8 cellular contexts compared by ENCODE assay signal in the genomic region with DNA sequence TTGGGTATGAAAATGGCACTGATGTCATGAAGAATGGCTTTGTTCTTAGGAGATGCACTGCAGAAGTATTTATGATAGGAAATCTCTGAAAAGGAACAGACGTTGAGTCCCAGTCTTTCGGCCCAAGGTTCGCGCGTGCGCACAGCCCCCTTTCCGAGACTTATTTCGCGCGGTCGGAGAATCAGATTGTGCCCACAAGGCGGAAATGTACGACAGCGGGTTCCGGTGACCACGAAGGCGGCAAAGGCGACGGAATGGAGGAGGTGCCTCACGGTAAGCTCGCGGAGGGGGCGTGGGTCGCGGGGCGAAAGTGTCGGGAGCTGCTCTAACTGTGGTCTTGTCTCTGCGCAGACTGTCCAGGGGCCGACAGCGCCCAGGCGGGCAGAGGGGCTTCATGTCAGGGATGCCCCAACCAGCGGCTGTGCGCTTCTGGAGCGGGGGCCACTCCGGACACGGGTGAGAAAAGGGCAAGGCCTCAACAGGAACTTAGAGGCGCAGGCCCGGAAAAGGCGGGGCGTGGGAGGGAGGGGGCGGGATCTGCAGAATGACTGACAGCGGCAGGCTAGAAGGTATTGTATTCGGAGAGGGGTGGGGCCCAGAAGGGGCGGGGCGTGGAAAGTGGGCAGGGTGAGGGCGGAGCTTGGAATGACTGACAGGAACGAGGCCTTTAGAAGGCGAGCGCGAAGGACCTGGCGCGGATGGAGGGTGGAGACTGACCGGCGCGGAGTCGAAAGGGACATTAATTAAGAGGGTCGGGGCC. TPM values are rescaled to one million over a fixed set of nuclear protein-coding genes. Genes with fewer than 3 reads are reported as not detected.
A peak's percentile ranks its signal among the peaks of the same experiment; 100 is the strongest.
DNase-seq lines count a peak whose midpoint lies in the region; ATAC-seq and TF ChIP-seq lines count a peak whose summit lies in the region.

A gene (plus strand): TSS at position 233 of the 760 bp plus-strand sequence. CDS start 22 bp downstream, at position 255.

- POLR2A ChIA-PET in AG04449 (lab: Yijun Ruan, JAX) (interaction anchor here (0.7 to 0.9 kb wide), 4 partner anchors 26 to 229 kb away, joined by 3 read pairs; no protein-coding TSS in a partner anchor), activated B cell treated with CpG ODN at 0.5 μM for 24 hours (lab: Charles Lee) (interaction anchor here (0.6 to 3.6 kb wide), 37 partner anchors 10 to 1653 kb away, joined by 3 to 67 read pairs (median 6); a partner anchor contains a TSS)

- H3K4me3 ChIP-seq in AG04449 (ENCODE audit: low read depth, low read length) (peak within 1 kb of the TSS; percentile 82), spleen (peak within 1 kb of the TSS; percentile 40 to 74 (median 53))

- H3K9me3 ChIP-seq in spleen = no peaks in the 10 kb centered on the region

- H3K36me3 ChIP-seq in spleen = peaks cover 0 to 39% (median 17%) of the 10 kb centered on the region in 6 donors

- DNase-seq in AG04449 (ENCODE audit: low read depth, low spot score) (peak; percentile 89), NCI-H226 (peak; percentile 94), activated B cell treated with CpG ODN at 0.5 μM for 24 hours (peak; percentile 98), caudate nucleus (lab: John Stamatoyannopoulos, UW) (peak; percentile 94 to 100 (median 99)), immature natural killer cell (peak; percentile 98 to 99 (median 99)), spleen (peak; percentile 99)

- CTCF ChIA-PET in AG04449 (lab: Yijun Ruan, JAX) = interaction anchor here (0.7 to 3.2 kb wide), 7 partner anchors 15 to 231 kb away, joined by 3 to 25 read pairs (median 3); no protein-coding TSS in a partner anchor
- CTCF ChIA-PET in activated B cell treated with CpG ODN at 0.5 μM for 24 hours (lab: Charles Lee) = interaction anchor here (0.7 to 1.8 kb wide), 7 partner anchors 9 to 486 kb away, joined by 3 to 18 read pairs (median 4); a partner anchor contains a TSS

- peak within 1 kb of the TSS; percentile 99 for H3K27ac ChIP-seq in caudate nucleus (ENCODE audit: low read depth, low read length)
- peak within 1 kb of the TSS; percentile 93 to 98 (median 97) for H3K27ac ChIP-seq in spleen

- H3K9me3 Mint-ChIP-seq in activated B cell treated with CpG ODN at 0.5 μM for 24 hours = no peaks in the 10 kb centered on the region
- H3K9me3 Mint-ChIP-seq in immature natural killer cell = no peaks in the 10 kb centered on the region

- peaks cover 17 to 72% (median 34%) of the 10 kb centered on the region in 6 donors for H3K4me1 ChIP-seq in spleen

- ATAC-seq in GM18907 (IDR thresholded peaks at IDR 0.05; ENCODE audit: unreplicated experiment) (peak; percentile 76), HG03159 (IDR thresholded peaks at IDR 0.05; ENCODE audit: unreplicated experiment) (peak; percentile 70), activated B cell treated with CpG ODN at 0.5 μM for 24 hours (ENCODE audit: low read depth) (peak; percentile 94)

- WGBS in spleen, 5 donors = 0% methylated on average over 56 to 57 of the region's 57 CpGs

- peak within 1 kb of the TSS; percentile 94 for H3K4me3 Mint-ChIP-seq in activated B cell treated with CpG ODN at 0.5 μM for 24 hours
- H3K4me3 Mint-ChIP-seq in immature natural killer cell = peak within 1 kb of the TSS; percentile 89 to 99 (median 96)

- intact Hi-C loops in activated B cell treated with CpG ODN at 0.5 μM for 24 hours (cut with micrococcal nuclease) (loop anchor here (1.0 to 10.0 kb wide), 7 partner anchors 10 to 359 kb away; a partner anchor contains a TSS), spleen (cut with DNase I; ENCODE audit: low total_unique reads) (loop anchor here (5.0 to 10.0 kb wide), 2 partner anchors 134 to 171 kb away; a partner anchor contains a TSS)

- peak; percentile 21 to 49 (median 45) for TF ChIP-seq POLR2A in spleen (IDR thresholded peaks at IDR 0.05)

- peak within 1 kb of the TSS; percentile 99 for H3K27ac Mint-ChIP-seq in activated B cell treated with CpG ODN at 0.5 μM for 24 hours
- H3K27ac Mint-ChIP-seq in immature natural killer cell = peak within 1 kb of the TSS; percentile 95 to 100 (median 98)

- TF ChIP-seq CTCF in AG04449 (IDR thresholded peaks at IDR 0.05; ENCODE audit: insufficient read depth, low read length, missing control alignments) (no peak), activated B cell treated with CpG ODN at 0.5 μM for 24 hours (IDR thresholded peaks at IDR 0.05) (no peak), spleen (IDR thresholded peaks at IDR 0.05 in 8 of 11, conservative IDR thresholded peaks at IDR 0.05 in 3 of 11) (peak in 3 of 11 experiments; percentile 5 to 40 (median 16))

- H3K4me1 Mint-ChIP-seq in activated B cell treated with CpG ODN at 0.5 μM for 24 hours (peaks cover 69% of the 10 kb centered on the region), immature natural killer cell (peaks cover 22 to 35% of the 10 kb centered on the region in 2 donors)

- H3K36me3 Mint-ChIP-seq in activated B cell treated with CpG ODN at 0.5 μM for 24 hours (ENCODE audit: low read depth) = peaks cover 44% of the 10 kb centered on the region
- peaks cover 4 to 23% (median 5%) of the 10 kb centered on the region in 3 donors for H3K36me3 Mint-ChIP-seq in immature natural killer cell

- H3K27me3 Mint-ChIP-seq in activated B cell treated with CpG ODN at 0.5 μM for 24 hours = no peaks in the 10 kb centered on the region
- peaks cover 8 to 9% (median 8%) of the 10 kb centered on the region in 3 donors for H3K27me3 Mint-ChIP-seq in immature natural killer cell (ENCODE audit: low read depth in 3 of 3)

- H3K27me3 ChIP-seq in spleen (replicated peaks in 1 of 7) = no peaks in the 10 kb centered on the region

RNA-seq across cellular contexts. Expression of the gene that starts here (rescaled TPM):
- total RNA-seq in activated B cell treated with CpG ODN at 0.5 μM for 24 hours = 74.1 and 77.2 TPM in 2 replicates
- polyA plus RNA-seq in immature natural killer cell = 10 to 100 TPM; 19.7 to 29.4 (median 21.0) TPM
- 10 to 100 TPM; 22.8 to 47.5 (median 32.8) TPM for total RNA-seq in spleen
- polyA plus RNA-seq in spleen = 10 to 100 TPM; 47.3 to 52.2 (median 49.4) TPM

Comparison
In these comparisons a context has a peak if more than half of its experiments do, and no peak if none do; other contexts are left out.
1. Peak in every context shown above with its lines: DNase-seq, ATAC-seq, H3K4me3 ChIP-seq and H3K27ac ChIP-seq.